18 cellular contexts compared by ENCODE assay signal in the genomic region with DNA sequence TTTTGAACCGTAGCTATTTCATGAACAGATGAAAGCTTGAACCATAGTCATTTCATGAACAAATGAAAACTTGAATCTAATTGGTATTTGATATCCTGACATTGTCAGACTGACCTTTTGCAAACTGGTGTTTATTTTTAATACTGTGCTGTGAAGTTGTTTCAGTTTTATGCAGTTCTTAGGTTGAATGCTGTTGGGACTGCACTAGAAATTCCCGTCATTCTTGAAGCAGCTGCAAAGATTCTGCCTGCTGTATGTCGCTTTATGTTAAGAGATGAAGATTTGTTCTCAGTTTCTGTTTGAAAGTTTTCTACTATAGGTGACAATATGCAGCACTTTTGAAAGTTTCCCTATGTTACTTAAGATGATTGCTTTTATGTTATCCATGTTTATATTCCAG. TPM values are rescaled to one million over a fixed set of nuclear protein-coding genes. Genes with fewer than 3 reads are reported as not detected.
DNase-seq lines count a peak whose midpoint lies in the region; ATAC-seq and TF ChIP-seq lines count a peak whose summit lies in the region.
"Had no signal": no experiment of that assay in that cellular context is flagged by ENCODE, and none has a peak within 500 bp of the region (broad histone marks: within the 10 kb centered on the region; RNA-seq: fewer than 3 reads in every experiment).

No MANE protein-coding gene starts in this region.

- no peak overlapping the region for H4K91ac ChIP-seq in IMR-90 (ENCODE audit: insufficient read depth, low read depth, low read length)

- H3K4me3 ChIP-seq in IMR-90 (ENCODE audit: insufficient read depth, low read depth, low read length) (no peak overlapping the region), choroid plexus epithelial cell (ENCODE audit: low read depth, low read length) (no peak overlapping the region), breast epithelium (no peak overlapping the region), thyroid gland (replicated peaks in 1 of 3) (no peak overlapping the region)
- H3K4me3 ChIP-seq: MG63, Peyer's patch had no signal

- H2AK5ac ChIP-seq in IMR-90 (ENCODE audit: low read depth, low read length) = no peak overlapping the region

- peaks cover 26% of the 10 kb centered on the region; the same call in 1 of the 2 replicates for H4K20me1 ChIP-seq in IMR-90 (ENCODE audit: insufficient read depth, low read length)

- in situ Hi-C loops in IMR-90 (cut with MboI; ENCODE audit: low sequenced_read_pairs) = no loop called here

- POLR2A ChIA-PET in IMR-90 (lab: Charles Lee; ENCODE audit: unreplicated experiment) = no interaction called here

- no peak overlapping the region for H3K4ac ChIP-seq in IMR-90 (ENCODE audit: low read depth, low read length)

- no peak overlapping the region; the same call in 1 of the 2 replicates for H3K9ac ChIP-seq in IMR-90 (ENCODE audit: low read depth, low read length)
- H3K9ac ChIP-seq: KMS-11 had no signal

- H2AK9ac ChIP-seq in IMR-90 (replicated peaks; ENCODE audit: low read depth, low read length, poor library complexity) = no peak overlapping the region

- peak overlapping the region in 1 of 3 experiments; percentile 44 for H3K4me3 Mint-ChIP-seq in nephron
- H3K4me3 Mint-ChIP-seq: B cell; CD8-positive, alpha-beta T cell had no signal

- no peak for TF ChIP-seq RAD21 in IMR-90 (IDR thresholded peaks at IDR 0.05; ENCODE audit: low read length)

- no peak for TF ChIP-seq POLR2A in IMR-90 (IDR thresholded peaks at IDR 0.05; ENCODE audit: low read depth, low read length)
- no peak for TF ChIP-seq POLR2A in breast epithelium (IDR thresholded peaks at IDR 0.05)
- no peak for TF ChIP-seq POLR2A in thyroid gland (IDR thresholded peaks at IDR 0.05)

- no peak overlapping the region for H4K5ac ChIP-seq in IMR-90 (ENCODE audit: low read depth, low read length)

- H3K23ac ChIP-seq in IMR-90 (ENCODE audit: low read depth, low read length) = no peak overlapping the region

- H2BK5ac ChIP-seq in IMR-90 (ENCODE audit: low read depth, low read length, poor library complexity, severe bottlenecking) = no peak overlapping the region

- dilution Hi-C loops in IMR-90 (cut with HindIII; ENCODE audit: low sequenced_read_pairs, unreplicated experiment) = no loop called here

- H3K4me2 ChIP-seq in IMR-90 (ENCODE audit: low read depth, low read length) = peak overlapping the region; percentile 46
- H3K4me2 ChIP-seq: KMS-11 had no signal

- no peak overlapping the region for H3K18ac ChIP-seq in IMR-90 (ENCODE audit: low read depth, low read length)

- H3K9me3 Mint-ChIP-seq in nephron = no peaks in the 10 kb centered on the region
- H3K9me3 Mint-ChIP-seq: CD8-positive, alpha-beta T cell had no signal

- H3K27ac Mint-ChIP-seq in nephron = peak overlapping the region in 2 of 3 experiments; percentile 2 to 29
- H3K27ac Mint-ChIP-seq: B cell; CD8-positive, alpha-beta T cell had no signal

- peaks cover 42% of the 10 kb centered on the region for H3K4me1 Mint-ChIP-seq in nephron

- peaks cover 15 to 52% of the 10 kb centered on the region in 2 experiments for H3K79me1 ChIP-seq in IMR-90 (ENCODE audit: low read depth in 1 of 2, low read length in 2 of 2)

- H3K36me3 Mint-ChIP-seq in nephron (ENCODE audit: low read depth) = peaks cover 53% of the 10 kb centered on the region

- H3K36me3 ChIP-seq in IMR-90 (ENCODE audit: control insufficient read depth, insufficient read depth, low read length) = peaks cover 12% of the 10 kb centered on the region
- H3K36me3 ChIP-seq in breast epithelium = no peaks in the 10 kb centered on the region
- H3K36me3 ChIP-seq in thyroid gland = no peaks in the 10 kb centered on the region

- no TSS peak for BruUV-seq in IMR-90 (replicated peaks; lab: Mats Ljungman, UMichigan)

- CTCF ChIA-PET in IMR-90 (lab: Yijun Ruan, JAX) = no interaction called here

- H3K27me3 Mint-ChIP-seq in nephron (ENCODE audit: low read depth) = no peaks in the 10 kb centered on the region
- H3K27me3 Mint-ChIP-seq: B cell had no signal

- H3K9me3 ChIP-seq in IMR-90 (ENCODE audit: control insufficient read depth, insufficient read depth, low read length) (no peaks in the 10 kb centered on the region), breast epithelium (no peaks in the 10 kb centered on the region), thyroid gland (no peaks in the 10 kb centered on the region)
- H3K9me3 ChIP-seq: MG63, Peyer's patch had no signal

- H3K27ac ChIP-seq in IMR-90 (ENCODE audit: insufficient read depth, low read length) (no peak overlapping the region), breast epithelium (no peak overlapping the region), thyroid gland (no peak overlapping the region)
- H3K27ac ChIP-seq: KMS-11, Peyer's patch had no signal

- no peak overlapping the region for H3K14ac ChIP-seq in IMR-90 (replicated peaks; ENCODE audit: low read depth, low read length)

- DNase-seq in EH (ENCODE audit: low read depth) = peak; percentile 30
- DNase-seq in IMR-90 = peak; percentile 40
- peak; percentile 70 for DNase-seq in choroid plexus epithelial cell (ENCODE audit: low read depth)
- DNase-seq in stimulated activated CD4-positive, alpha-beta T cell treated with anti-CD3 and anti-CD28 coated beads, Interleukin-12 subunit alpha, Interleukin-12 subunit beta, amount 100 ng/mL, for 4 hours = no peak
- DNase-seq in breast epithelium (ENCODE audit: low spot score in 2 of 2) = no peak
- no peak for DNase-seq in thyroid gland
- DNase-seq: CD8-positive, alpha-beta T cell; H7; MG63; NCI-H1105; NCI-H1694 treated with DMSO at 0.1 percent for 48 hours; NCI-H446; NCI-H82; Peyer's patch; Right ventricle myocardium superior had no signal

- H3K27me3 ChIP-seq in IMR-90 (ENCODE audit: control insufficient read depth, insufficient read depth, low read length) = no peaks in the 10 kb centered on the region
- H3K27me3 ChIP-seq in breast epithelium = no peaks in the 10 kb centered on the region
- no peaks in the 10 kb centered on the region for H3K27me3 ChIP-seq in thyroid gland
- H3K27me3 ChIP-seq: MG63, Peyer's patch had no signal

- WGBS in IMR-90 (ENCODE audit: extremely low coverage in 2 of 2, insufficient read length in 1 of 2), 2 experiments = 33% methylated on average over 1 of the region's 3 CpGs; no CpG with 5 or more reads in 1 of the 2 experiments
- WGBS in thyroid gland, 2 donors = 72 to 90% methylated on average over 3 of the region's 3 CpGs

- no peak overlapping the region for H2AFZ ChIP-seq in IMR-90 (replicated peaks; ENCODE audit: low read length, poor library complexity)

- H3K56ac ChIP-seq in IMR-90 (ENCODE audit: extremely low read depth, insufficient read depth, low read length) = no peak overlapping the region

- peaks cover 5% of the 10 kb centered on the region; the same call in 1 of the 2 replicates for H3K9me1 ChIP-seq in IMR-90 (ENCODE audit: insufficient read depth, low read length)

- peaks cover 6% of the 10 kb centered on the region for H3K4me1 ChIP-seq in IMR-90 (ENCODE audit: control insufficient read depth, insufficient read depth, low read length)
- H3K4me1 ChIP-seq in breast epithelium = no peaks in the 10 kb centered on the region
- peaks cover 6 to 8% of the 10 kb centered on the region in 2 donors for H3K4me1 ChIP-seq in thyroid gland

- TF ChIP-seq CTCF in IMR-90 (conservative IDR thresholded peaks at IDR 0.05; ENCODE audit: low read depth, low read length) = no peak
- TF ChIP-seq CTCF in choroid plexus epithelial cell (conservative IDR thresholded peaks at IDR 0.05; ENCODE audit: low read depth, low read length) = no peak
- no peak for TF ChIP-seq CTCF in nephron (IDR thresholded peaks at IDR 0.05; ENCODE audit: unreplicated experiment in 3 of 3)
- no peak for TF ChIP-seq CTCF in breast epithelium (IDR thresholded peaks at IDR 0.05)
- no peak for TF ChIP-seq CTCF in thyroid gland (IDR thresholded peaks at IDR 0.05)

- no peak overlapping the region for H4K8ac ChIP-seq in IMR-90 (ENCODE audit: low read depth in 2 of 2, low read length in 2 of 2)

- no peak overlapping the region for H2BK20ac ChIP-seq in IMR-90 (ENCODE audit: low read depth, low read length)

- H2BK120ac ChIP-seq in IMR-90 (ENCODE audit: low read depth, low read length) = no peak overlapping the region

- no peak overlapping the region for H2BK15ac ChIP-seq in IMR-90 (ENCODE audit: low read depth, low read length)

- ATAC-seq in IMR-90 (ENCODE audit: low read depth) = peak; percentile 72
- ATAC-seq: CD8-positive, alpha-beta T cell had no signal

- intact Hi-C loops in IMR-90 (cut with micrococcal nuclease) (no loop called here), breast epithelium (cut with DNase I; ENCODE audit: low total_unique reads) (no loop called here), thyroid gland (cut with DNase I) (no loop called here)

TF ChIP-seq in IMR-90, 13 proteins besides CTCF, POLR2A, EP300 and RAD21:
- TF ChIP-seq RFX5 (IDR thresholded peaks at IDR 0.05; ENCODE audit: low read depth, low read length) = no peak
- no peak for TF ChIP-seq MAZ (IDR thresholded peaks at IDR 0.05; ENCODE audit: borderline replicate concordance, low read depth, low read length)

RNA-seq across cellular contexts. Expression of a gene that starts 22.5 kb away (rescaled TPM):
- 22.2 and 24.7 TPM in 2 replicates for total RNA-seq in IMR-90 (2012; rRNA removed)
- 21.7 and 22.7 TPM in 2 replicates for polyA plus RNA-seq in IMR-90 (2012; rRNA removed)
- 14.2 TPM in 2 replicates for polyA plus RNA-seq in IMR-90 (2012; cell fraction: cytosol; rRNA removed)
- 7.4 and 19.0 TPM in 2 replicates for polyA plus RNA-seq in IMR-90 (2012; cell fraction: nucleus; rRNA removed; ENCODE audit: low replicate concordance)
- total RNA-seq in breast epithelium = 10 to 100 TPM; 60.3 to 70.4 (median 62.9) TPM
- 10 to 100 TPM; 68.5 to 92.7 (median 80.8) TPM for total RNA-seq in thyroid gland

RNA-seq across cellular contexts. Expression of a gene that starts 24.4 kb away (rescaled TPM):
- total RNA-seq in IMR-90 (2012; rRNA removed) (65.8 and 75.1 TPM in 2 replicates), breast epithelium (100 to 1,000 TPM in 1 of 3 donors, 10 to 100 TPM in 2; 71.0 to 103 (median 89.6) TPM), thyroid gland (100 to 1,000 TPM in 3 of 4 donors, 10 to 100 TPM in 1; 78.1 to 118 (median 111) TPM)
- 61.6 and 64.3 TPM in 2 replicates for polyA plus RNA-seq in IMR-90 (2012; rRNA removed)
- 47.8 and 63.9 TPM in 2 replicates for polyA plus RNA-seq in IMR-90 (2012; cell fraction: cytosol; rRNA removed)
- 54.1 and 63.8 TPM in 2 replicates for polyA plus RNA-seq in IMR-90 (2012; cell fraction: nucleus; rRNA removed; ENCODE audit: low replicate concordance)

Comparison
In these comparisons a context has a peak if more than half of its experiments do, and no peak if none do; other contexts are left out.
1. DNase-seq: peak in EH (single experiment), IMR-90 (single experiment) and choroid plexus epithelial cell (single experiment); none in stimulated activated CD4-positive, alpha-beta T cell treated with anti-CD3 and anti-CD28 coated beads, Interleukin-12 subunit alpha, Interleukin-12 subunit beta, amount 100 ng/mL, for 4 hours (single experiment), breast epithelium (0 of 2) and thyroid gland (0 of 2).